8 cellular contexts compared by ENCODE assay signal in genomic region chr3:60010778-60011177, GRCh38.
A peak's percentile ranks its signal among the peaks of the same experiment; 100 is the strongest.
DNase-seq lines count a peak whose midpoint lies in the region; ATAC-seq and TF ChIP-seq lines count a peak whose summit lies in the region.

No MANE protein-coding gene starts in this region.

- TF ChIP-seq CTCF in left ventricle myocardium inferior (IDR thresholded peaks at IDR 0.05; ENCODE audit: borderline replicate concordance) = no peak

- H3K4me3 ChIP-seq in left ventricle myocardium inferior = no peak overlapping the region

- H3K27me3 ChIP-seq in left ventricle myocardium inferior (ENCODE audit: low read depth) = no peaks in the 10 kb centered on the region

- no peaks in the 10 kb centered on the region for H3K9me3 ChIP-seq in left ventricle myocardium inferior (replicated peaks)

- intact Hi-C loops in left ventricle myocardium inferior (cut with micrococcal nuclease) = no loop called here

- no peak overlapping the region for H3K27ac ChIP-seq in left ventricle myocardium inferior (replicated peaks)

- H3K36me3 ChIP-seq in left ventricle myocardium inferior = no peaks in the 10 kb centered on the region

- ATAC-seq in HG03175 (IDR thresholded peaks at IDR 0.05; ENCODE audit: unreplicated experiment) (peak; percentile 95), HG02970 (IDR thresholded peaks at IDR 0.05; ENCODE audit: low FRiP score, unreplicated experiment) (no peak)

- DNase-seq in GM19238 (ENCODE audit: insufficient read length, low spot score) = peak; percentile 4
- DNase-seq in activated CD4-positive, alpha-beta T cell treated with anti-CD3 and anti-CD28 coated beads, Interleukin-2, amount 50 U/mL, for 4 hours = peak; percentile 25 to 45
- DNase-seq in stimulated activated CD4-positive, alpha-beta T cell treated with anti-CD3 and anti-CD28 coated beads, Interleukin-12 subunit alpha, Interleukin-12 subunit beta, amount 100 ng/mL, for 4 hours = peak; percentile 10
- DNase-seq in NCI-H1092 treated with DMSO at 0.1 percent for 48 hours (lab: John Stamatoyannopoulos, UW) = no peak
- no peak for DNase-seq in left ventricle myocardium inferior
- no peak for DNase-seq in G401 (ENCODE audit: low spot score)

- H3K4me1 ChIP-seq in left ventricle myocardium inferior = no peaks in the 10 kb centered on the region

- in situ Hi-C loops in G401 (cut with HindIII; ENCODE audit: low sequenced_read_pairs) = no loop called here

Comparison
In these comparisons a context has a peak if more than half of its experiments do, and no peak if none do; other contexts are left out.
1. DNase-seq: peak in GM19238 (single experiment), activated CD4-positive, alpha-beta T cell treated with anti-CD3 and anti-CD28 coated beads, Interleukin-2, amount 50 U/mL, for 4 hours (2 of 2) and stimulated activated CD4-positive, alpha-beta T cell treated with anti-CD3 and anti-CD28 coated beads, Interleukin-12 subunit alpha, Interleukin-12 subunit beta, amount 100 ng/mL, for 4 hours (single experiment); none in NCI-H1092 treated with DMSO at 0.1 percent for 48 hours (single experiment), left ventricle myocardium inferior (single experiment) and G401 (single experiment).